ENCODE assay signal across 1 cellular context in the genomic region with DNA sequence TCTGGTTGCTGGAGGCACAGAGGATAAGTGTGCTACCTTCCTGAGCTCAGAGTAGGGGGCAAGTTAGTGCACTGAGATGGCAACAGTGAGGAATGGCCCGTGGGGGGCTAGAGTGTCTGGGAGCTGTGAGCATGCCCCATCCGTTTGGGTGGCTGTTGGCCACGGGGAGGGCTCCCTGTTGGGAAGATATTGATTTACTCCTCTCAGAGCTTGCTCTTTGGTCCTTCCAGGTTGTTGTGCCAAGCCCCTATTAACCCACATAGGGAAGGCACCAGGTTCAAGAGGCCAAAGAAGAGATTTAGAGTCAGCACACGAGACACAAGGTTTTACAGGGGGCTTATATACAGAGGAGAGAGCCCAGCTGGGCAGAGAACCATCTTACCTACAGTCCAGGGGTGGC.
TF ChIP-seq lines count a peak whose summit lies in the region.

No MANE protein-coding gene starts in this region.

TF ChIP-seq in HepG2, 621 proteins besides CTCF, POLR2A, EP300 and RAD21 (continued from another document):
- TF ChIP-seq, protein P1, sequence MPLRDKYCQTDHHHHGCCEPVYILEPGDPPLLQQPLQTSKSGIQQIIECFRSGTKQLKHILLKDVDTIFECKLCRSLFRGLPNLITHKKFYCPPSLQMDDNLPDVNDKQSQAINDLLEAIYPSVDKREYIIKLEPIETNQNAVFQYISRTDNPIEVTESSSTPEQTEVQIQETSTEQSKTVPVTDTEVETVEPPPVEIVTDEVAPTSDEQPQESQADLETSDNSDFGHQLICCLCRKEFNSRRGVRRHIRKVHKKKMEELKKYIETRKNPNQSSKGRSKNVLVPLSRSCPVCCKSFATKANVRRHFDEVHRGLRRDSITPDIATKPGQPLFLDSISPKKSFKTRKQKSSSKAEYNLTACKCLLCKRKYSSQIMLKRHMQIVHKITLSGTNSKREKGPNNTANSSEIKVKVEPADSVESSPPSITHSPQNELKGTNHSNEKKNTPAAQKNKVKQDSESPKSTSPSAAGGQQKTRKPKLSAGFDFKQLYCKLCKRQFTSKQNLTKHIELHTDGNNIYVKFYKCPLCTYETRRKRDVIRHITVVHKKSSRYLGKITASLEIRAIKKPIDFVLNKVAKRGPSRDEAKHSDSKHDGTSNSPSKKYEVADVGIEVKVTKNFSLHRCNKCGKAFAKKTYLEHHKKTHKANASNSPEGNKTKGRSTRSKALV (CRISPR knock-in tag; IDR thresholded peaks at IDR 0.05) = no peak
- TF ChIP-seq YY1 (IDR thresholded peaks at IDR 0.05; ENCODE audit: insufficient read depth, insufficient replicate concordance, low read depth, low read length) (no peak), U2AF2 (IDR thresholded peaks at IDR 0.05; ENCODE audit: low read depth, low read length) (no peak), MAFK (conservative IDR thresholded peaks at IDR 0.05 in 1 of 2, IDR thresholded peaks at IDR 0.05 in 1 of 2; ENCODE audit: low read length in 2 of 2) (no peak), KAT2B (IDR thresholded peaks at IDR 0.05; ENCODE audit: borderline replicate concordance, low read depth, low read length) (no peak), SMARCC2 (IDR thresholded peaks at IDR 0.05) (no peak), STAG1 (CRISPR knock-in tag; IDR thresholded peaks at IDR 0.05) (no peak)
- TF ChIP-seq, protein P2, sequence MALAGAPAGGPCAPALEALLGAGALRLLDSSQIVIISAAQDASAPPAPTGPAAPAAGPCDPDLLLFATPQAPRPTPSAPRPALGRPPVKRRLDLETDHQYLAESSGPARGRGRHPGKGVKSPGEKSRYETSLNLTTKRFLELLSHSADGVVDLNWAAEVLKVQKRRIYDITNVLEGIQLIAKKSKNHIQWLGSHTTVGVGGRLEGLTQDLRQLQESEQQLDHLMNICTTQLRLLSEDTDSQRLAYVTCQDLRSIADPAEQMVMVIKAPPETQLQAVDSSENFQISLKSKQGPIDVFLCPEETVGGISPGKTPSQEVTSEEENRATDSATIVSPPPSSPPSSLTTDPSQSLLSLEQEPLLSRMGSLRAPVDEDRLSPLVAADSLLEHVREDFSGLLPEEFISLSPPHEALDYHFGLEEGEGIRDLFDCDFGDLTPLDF (CRISPR knock-in tag; IDR thresholded peaks at IDR 0.05) = no peak
- TF ChIP-seq, protein P3, sequence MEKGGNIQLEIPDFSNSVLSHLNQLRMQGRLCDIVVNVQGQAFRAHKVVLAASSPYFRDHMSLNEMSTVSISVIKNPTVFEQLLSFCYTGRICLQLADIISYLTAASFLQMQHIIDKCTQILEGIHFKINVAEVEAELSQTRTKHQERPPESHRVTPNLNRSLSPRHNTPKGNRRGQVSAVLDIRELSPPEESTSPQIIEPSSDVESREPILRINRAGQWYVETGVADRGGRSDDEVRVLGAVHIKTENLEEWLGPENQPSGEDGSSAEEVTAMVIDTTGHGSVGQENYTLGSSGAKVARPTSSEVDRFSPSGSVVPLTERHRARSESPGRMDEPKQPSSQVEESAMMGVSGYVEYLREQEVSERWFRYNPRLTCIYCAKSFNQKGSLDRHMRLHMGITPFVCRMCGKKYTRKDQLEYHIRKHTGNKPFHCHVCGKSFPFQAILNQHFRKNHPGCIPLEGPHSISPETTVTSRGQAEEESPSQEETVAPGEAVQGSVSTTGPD (CRISPR knock-in tag; IDR thresholded peaks at IDR 0.05) = no peak
- TF ChIP-seq, protein P4, sequence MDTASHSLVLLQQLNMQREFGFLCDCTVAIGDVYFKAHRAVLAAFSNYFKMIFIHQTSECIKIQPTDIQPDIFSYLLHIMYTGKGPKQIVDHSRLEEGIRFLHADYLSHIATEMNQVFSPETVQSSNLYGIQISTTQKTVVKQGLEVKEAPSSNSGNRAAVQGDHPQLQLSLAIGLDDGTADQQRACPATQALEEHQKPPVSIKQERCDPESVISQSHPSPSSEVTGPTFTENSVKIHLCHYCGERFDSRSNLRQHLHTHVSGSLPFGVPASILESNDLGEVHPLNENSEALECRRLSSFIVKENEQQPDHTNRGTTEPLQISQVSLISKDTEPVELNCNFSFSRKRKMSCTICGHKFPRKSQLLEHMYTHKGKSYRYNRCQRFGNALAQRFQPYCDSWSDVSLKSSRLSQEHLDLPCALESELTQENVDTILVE (CRISPR knock-in tag; IDR thresholded peaks at IDR 0.05) = no peak
